In genomic region chr13:100235311-100235901, GRCh38 we compare ENCODE assay signal across 1 cellular context.
TF ChIP-seq lines count a peak whose summit lies in the region.

No MANE protein-coding gene starts in this region.

TF ChIP-seq in K562, 482 proteins besides CTCF, POLR2A, EP300 and RAD21 (continued from another document):
- TF ChIP-seq ZNF175 (CRISPR knock-in tag; IDR thresholded peaks at IDR 0.05; ENCODE audit: low read depth) = no peak
- no peak for TF ChIP-seq ZNF263 (CRISPR knock-in tag; IDR thresholded peaks at IDR 0.05; ENCODE audit: borderline replicate concordance)
- TF ChIP-seq CHCHD3 (CRISPR knock-in tag; IDR thresholded peaks at IDR 0.05) = no peak
- no peak for TF ChIP-seq RFX7 (CRISPR knock-in tag; IDR thresholded peaks at IDR 0.05)
